Comparison of ENCODE assay signal across 1 cellular context in the genomic region with DNA sequence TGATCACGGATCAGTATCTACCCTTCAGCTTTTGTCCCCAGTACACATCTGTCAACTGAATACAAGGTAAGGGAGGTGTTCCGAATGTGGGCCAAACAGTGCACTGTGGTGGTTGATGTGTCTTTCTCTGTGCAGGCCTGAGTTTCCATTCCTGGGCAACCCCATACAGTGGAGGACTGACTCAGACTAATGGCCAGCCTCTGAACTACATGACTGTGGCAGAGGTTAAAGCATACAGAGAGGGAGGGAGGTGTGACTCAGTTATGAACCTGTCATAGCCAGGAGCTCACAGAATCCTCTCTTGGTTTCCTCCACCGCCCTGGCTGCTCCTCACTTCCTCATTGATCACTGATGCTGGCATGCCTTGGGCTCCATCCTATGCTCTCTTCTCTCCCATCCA.
TF ChIP-seq lines count a peak whose summit lies in the region.

No MANE protein-coding gene starts in this region.

TF ChIP-seq in K562, 482 proteins besides CTCF, POLR2A, EP300 and RAD21 (continued from another document):
- TF ChIP-seq, protein P1, sequence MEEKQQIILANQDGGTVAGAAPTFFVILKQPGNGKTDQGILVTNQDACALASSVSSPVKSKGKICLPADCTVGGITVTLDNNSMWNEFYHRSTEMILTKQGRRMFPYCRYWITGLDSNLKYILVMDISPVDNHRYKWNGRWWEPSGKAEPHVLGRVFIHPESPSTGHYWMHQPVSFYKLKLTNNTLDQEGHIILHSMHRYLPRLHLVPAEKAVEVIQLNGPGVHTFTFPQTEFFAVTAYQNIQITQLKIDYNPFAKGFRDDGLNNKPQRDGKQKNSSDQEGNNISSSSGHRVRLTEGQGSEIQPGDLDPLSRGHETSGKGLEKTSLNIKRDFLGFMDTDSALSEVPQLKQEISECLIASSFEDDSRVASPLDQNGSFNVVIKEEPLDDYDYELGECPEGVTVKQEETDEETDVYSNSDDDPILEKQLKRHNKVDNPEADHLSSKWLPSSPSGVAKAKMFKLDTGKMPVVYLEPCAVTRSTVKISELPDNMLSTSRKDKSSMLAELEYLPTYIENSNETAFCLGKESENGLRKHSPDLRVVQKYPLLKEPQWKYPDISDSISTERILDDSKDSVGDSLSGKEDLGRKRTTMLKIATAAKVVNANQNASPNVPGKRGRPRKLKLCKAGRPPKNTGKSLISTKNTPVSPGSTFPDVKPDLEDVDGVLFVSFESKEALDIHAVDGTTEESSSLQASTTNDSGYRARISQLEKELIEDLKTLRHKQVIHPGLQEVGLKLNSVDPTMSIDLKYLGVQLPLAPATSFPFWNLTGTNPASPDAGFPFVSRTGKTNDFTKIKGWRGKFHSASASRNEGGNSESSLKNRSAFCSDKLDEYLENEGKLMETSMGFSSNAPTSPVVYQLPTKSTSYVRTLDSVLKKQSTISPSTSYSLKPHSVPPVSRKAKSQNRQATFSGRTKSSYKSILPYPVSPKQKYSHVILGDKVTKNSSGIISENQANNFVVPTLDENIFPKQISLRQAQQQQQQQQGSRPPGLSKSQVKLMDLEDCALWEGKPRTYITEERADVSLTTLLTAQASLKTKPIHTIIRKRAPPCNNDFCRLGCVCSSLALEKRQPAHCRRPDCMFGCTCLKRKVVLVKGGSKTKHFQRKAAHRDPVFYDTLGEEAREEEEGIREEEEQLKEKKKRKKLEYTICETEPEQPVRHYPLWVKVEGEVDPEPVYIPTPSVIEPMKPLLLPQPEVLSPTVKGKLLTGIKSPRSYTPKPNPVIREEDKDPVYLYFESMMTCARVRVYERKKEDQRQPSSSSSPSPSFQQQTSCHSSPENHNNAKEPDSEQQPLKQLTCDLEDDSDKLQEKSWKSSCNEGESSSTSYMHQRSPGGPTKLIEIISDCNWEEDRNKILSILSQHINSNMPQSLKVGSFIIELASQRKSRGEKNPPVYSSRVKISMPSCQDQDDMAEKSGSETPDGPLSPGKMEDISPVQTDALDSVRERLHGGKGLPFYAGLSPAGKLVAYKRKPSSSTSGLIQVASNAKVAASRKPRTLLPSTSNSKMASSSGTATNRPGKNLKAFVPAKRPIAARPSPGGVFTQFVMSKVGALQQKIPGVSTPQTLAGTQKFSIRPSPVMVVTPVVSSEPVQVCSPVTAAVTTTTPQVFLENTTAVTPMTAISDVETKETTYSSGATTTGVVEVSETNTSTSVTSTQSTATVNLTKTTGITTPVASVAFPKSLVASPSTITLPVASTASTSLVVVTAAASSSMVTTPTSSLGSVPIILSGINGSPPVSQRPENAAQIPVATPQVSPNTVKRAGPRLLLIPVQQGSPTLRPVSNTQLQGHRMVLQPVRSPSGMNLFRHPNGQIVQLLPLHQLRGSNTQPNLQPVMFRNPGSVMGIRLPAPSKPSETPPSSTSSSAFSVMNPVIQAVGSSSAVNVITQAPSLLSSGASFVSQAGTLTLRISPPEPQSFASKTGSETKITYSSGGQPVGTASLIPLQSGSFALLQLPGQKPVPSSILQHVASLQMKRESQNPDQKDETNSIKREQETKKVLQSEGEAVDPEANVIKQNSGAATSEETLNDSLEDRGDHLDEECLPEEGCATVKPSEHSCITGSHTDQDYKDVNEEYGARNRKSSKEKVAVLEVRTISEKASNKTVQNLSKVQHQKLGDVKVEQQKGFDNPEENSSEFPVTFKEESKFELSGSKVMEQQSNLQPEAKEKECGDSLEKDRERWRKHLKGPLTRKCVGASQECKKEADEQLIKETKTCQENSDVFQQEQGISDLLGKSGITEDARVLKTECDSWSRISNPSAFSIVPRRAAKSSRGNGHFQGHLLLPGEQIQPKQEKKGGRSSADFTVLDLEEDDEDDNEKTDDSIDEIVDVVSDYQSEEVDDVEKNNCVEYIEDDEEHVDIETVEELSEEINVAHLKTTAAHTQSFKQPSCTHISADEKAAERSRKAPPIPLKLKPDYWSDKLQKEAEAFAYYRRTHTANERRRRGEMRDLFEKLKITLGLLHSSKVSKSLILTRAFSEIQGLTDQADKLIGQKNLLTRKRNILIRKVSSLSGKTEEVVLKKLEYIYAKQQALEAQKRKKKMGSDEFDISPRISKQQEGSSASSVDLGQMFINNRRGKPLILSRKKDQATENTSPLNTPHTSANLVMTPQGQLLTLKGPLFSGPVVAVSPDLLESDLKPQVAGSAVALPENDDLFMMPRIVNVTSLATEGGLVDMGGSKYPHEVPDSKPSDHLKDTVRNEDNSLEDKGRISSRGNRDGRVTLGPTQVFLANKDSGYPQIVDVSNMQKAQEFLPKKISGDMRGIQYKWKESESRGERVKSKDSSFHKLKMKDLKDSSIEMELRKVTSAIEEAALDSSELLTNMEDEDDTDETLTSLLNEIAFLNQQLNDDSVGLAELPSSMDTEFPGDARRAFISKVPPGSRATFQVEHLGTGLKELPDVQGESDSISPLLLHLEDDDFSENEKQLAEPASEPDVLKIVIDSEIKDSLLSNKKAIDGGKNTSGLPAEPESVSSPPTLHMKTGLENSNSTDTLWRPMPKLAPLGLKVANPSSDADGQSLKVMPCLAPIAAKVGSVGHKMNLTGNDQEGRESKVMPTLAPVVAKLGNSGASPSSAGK (IDR thresholded peaks at IDR 0.05) = no peak
- TF ChIP-seq IRF9 (tag; IDR thresholded peaks at IDR 0.05) (no peak), ZC3H4 (CRISPR knock-in tag; IDR thresholded peaks at IDR 0.05; ENCODE audit: borderline replicate concordance) (no peak), NR3C1 (CRISPR knock-in tag; IDR thresholded peaks at IDR 0.05) (no peak), ZNF174 (CRISPR knock-in tag; IDR thresholded peaks at IDR 0.05) (no peak), HMGXB4 (CRISPR knock-in tag; IDR thresholded peaks at IDR 0.05) (no peak), HDAC6 (IDR thresholded peaks at IDR 0.05; ENCODE audit: low read depth, low read length) (no peak), LEF1 (IDR thresholded peaks at IDR 0.05) (no peak)
